In genomic region chr15:70034596-70034995, GRCh38 we compare ENCODE assay signal across 27 cellular contexts.
DNase-seq lines count a peak whose midpoint lies in the region; ATAC-seq, FAIRE-seq and TF ChIP-seq lines count a peak whose summit lies in the region.
"Had no signal": no experiment of that assay in that cellular context is flagged by ENCODE, and none has a peak within 500 bp of the region (broad histone marks: within the 10 kb centered on the region; RNA-seq: fewer than 3 reads in every experiment).

No MANE protein-coding gene starts in this region.

- H3K36me3 Mint-ChIP-seq in activated naive CD8-positive, alpha-beta T cell treated with anti-CD3 and anti-CD28 coated beads, Interleukin-2, amount 10 ng/mL, durations not matched to agents 7 days and 5 days = no peaks in the 10 kb centered on the region
- H3K36me3 Mint-ChIP-seq in activated naive CD8-positive, alpha-beta T cell treated with anti-CD3 and anti-CD28 coated beads, Interleukin-2, amount 50 U/mL, for 24 hours (ENCODE audit: low read depth) = no peaks in the 10 kb centered on the region
- no peaks in the 10 kb centered on the region for H3K36me3 Mint-ChIP-seq in type B pancreatic cell
- H3K36me3 Mint-ChIP-seq: activated CD4-positive, alpha-beta memory T cell treated with anti-CD3 and anti-CD28 coated beads for 36 hours had no signal

- H3K9me3 Mint-ChIP-seq in activated naive CD8-positive, alpha-beta T cell treated with anti-CD3 and anti-CD28 coated beads, Interleukin-2, amount 10 ng/mL, durations not matched to agents 7 days and 5 days = no peaks in the 10 kb centered on the region
- no peaks in the 10 kb centered on the region for H3K9me3 Mint-ChIP-seq in activated naive CD8-positive, alpha-beta T cell treated with anti-CD3 and anti-CD28 coated beads, Interleukin-2, amount 50 U/mL, for 24 hours
- H3K9me3 Mint-ChIP-seq in type B pancreatic cell = no peaks in the 10 kb centered on the region
- H3K9me3 Mint-ChIP-seq: activated CD4-positive, alpha-beta memory T cell treated with anti-CD3 and anti-CD28 coated beads for 36 hours; activated T-helper 2 cell treated with anti-CD3 and anti-CD28 coated beads, Interferon-gamma antibody, Interleukin-2, Interleukin-4, amounts not matched to agents 10 μg/mL and 5 μg/mL and 100 μg/mL, durations not matched to agents 14 hours and 24 hours and 36 hours had no signal

- peaks cover 40% of the 10 kb centered on the region for H3K4me1 ChIP-seq in GM12878 (ENCODE audit: control insufficient read depth, insufficient read depth, low read length)
- H3K4me1 ChIP-seq: Caco-2, right lobe of liver had no signal

- SMC1A ChIA-PET in GM12878 (lab: Charles Lee; ENCODE audit: uncharacterized antibody, unreplicated experiment) = interaction anchor here (0.7 to 3.0 kb wide), 7 partner anchors 8 to 283 kb away, joined by 3 to 19 read pairs (median 3); no protein-coding TSS in a partner anchor

- WGBS in GM12878 (ENCODE audit: insufficient coverage, insufficient replicate concordance, low lambda C conversion rate, missing lambda C conversion rate) = 97% methylated on average over 7 of the region's 7 CpGs

- no TSS peak for BruUV-seq in GM12878 (replicated peaks; lab: Mats Ljungman, UMichigan)

- no peak for FAIRE-seq in GM12878 (lab: Jason Lieb, UNC)
- FAIRE-seq: endometrium, frontal cortex, H1 had no signal

- no peaks in the 10 kb centered on the region for H3K27me3 ChIP-seq in GM12878 (replicated peaks in 1 of 2; ENCODE audit: control insufficient read depth in 2 of 2, insufficient read depth in 2 of 2, low read length in 1 of 2)
- H3K27me3 ChIP-seq: BLaER1 treated with 17β-estradiol and CSF1 and Interleukin-3, amounts not matched to agents 10 nM and 100 nM; right lobe of liver had no signal

- no peak overlapping the region for H2AFZ ChIP-seq in GM12878 (ENCODE audit: control insufficient read depth, low read depth, low read length)

- H3K4me2 ChIP-seq in GM12878 (ENCODE audit: control insufficient read depth, insufficient read depth) = peak overlapping the region; percentile 1; the same call in 1 of the 2 replicates

- no peaks in the 10 kb centered on the region for H3K36me3 ChIP-seq in GM12878 (ENCODE audit: control insufficient read depth in 2 of 2, insufficient read depth in 2 of 2, low read length in 1 of 2)
- H3K36me3 ChIP-seq: BLaER1 treated with 17β-estradiol and CSF1 and Interleukin-3, amounts not matched to agents 10 nM and 100 nM; esophagus squamous epithelium; right lobe of liver had no signal

- no peak overlapping the region for H3K27ac ChIP-seq in GM12878 (ENCODE audit: control insufficient read depth, insufficient read depth)
- H3K27ac ChIP-seq: BLaER1 treated with 17β-estradiol and CSF1 and Interleukin-3, amounts not matched to agents 10 nM and 100 nM; esophagus squamous epithelium; right lobe of liver had no signal

- POLR2A ChIA-PET in activated naive CD8-positive, alpha-beta T cell treated with anti-CD3 and anti-CD28 coated beads, Interleukin-2, amount 10 ng/mL, durations not matched to agents 7 days and 5 days (lab: Charles Lee) = no interaction called here
- POLR2A ChIA-PET in GM12878 (lab: Charles Lee) = interaction anchor here (2.1 to 3.1 kb wide), 2 partner anchors 10 to 20 kb away, joined by 8 to 25 read pairs; no protein-coding TSS in a partner anchor

- no peak for TF ChIP-seq RAD21 in GM12878 (IDR thresholded peaks at IDR 0.05; ENCODE audit: insufficient read depth, low read depth, low read length)

- no peaks in the 10 kb centered on the region for H3K9me3 ChIP-seq in GM12878 (replicated peaks; ENCODE audit: control insufficient read depth, insufficient read depth, low read length)
- H3K9me3 ChIP-seq: BLaER1 treated with 17β-estradiol and CSF1 and Interleukin-3, amounts not matched to agents 10 nM and 100 nM; Caco-2; esophagus squamous epithelium; right lobe of liver had no signal

- no peak for TF ChIP-seq CTCF in GM12878 (IDR thresholded peaks at IDR 0.05 in 2 of 3, conservative IDR thresholded peaks at IDR 0.05 in 1 of 3; ENCODE audit: control insufficient read depth in 2 of 3, extremely low read depth in 1 of 3, insufficient read depth in 1 of 3, low read depth in 3 of 3, low read length in 3 of 3)
- no peak for TF ChIP-seq CTCF in type B pancreatic cell (conservative IDR thresholded peaks at IDR 0.05)
- no peak for TF ChIP-seq CTCF in foreskin fibroblast (IDR thresholded peaks at IDR 0.05; ENCODE audit: low read depth, low read length)

- H3K9ac ChIP-seq in GM12878 (ENCODE audit: control insufficient read depth, insufficient read depth, low read length) = no peak overlapping the region
- H3K9ac ChIP-seq: BLaER1 treated with 17β-estradiol and CSF1 and Interleukin-3, amounts not matched to agents 10 nM and 100 nM had no signal

- no peak overlapping the region for H3K27ac Mint-ChIP-seq in activated naive CD8-positive, alpha-beta T cell treated with anti-CD3 and anti-CD28 coated beads, Interleukin-2, amount 10 ng/mL, durations not matched to agents 7 days and 5 days
- no peak overlapping the region for H3K27ac Mint-ChIP-seq in activated naive CD8-positive, alpha-beta T cell treated with anti-CD3 and anti-CD28 coated beads, Interleukin-2, amount 50 U/mL, for 24 hours
- peak overlapping the region; percentile 39 for H3K27ac Mint-ChIP-seq in type B pancreatic cell
- H3K27ac Mint-ChIP-seq: activated CD4-positive, alpha-beta memory T cell treated with anti-CD3 and anti-CD28 coated beads for 36 hours; activated T-helper 2 cell treated with anti-CD3 and anti-CD28 coated beads, Interferon-gamma antibody, Interleukin-2, Interleukin-4, amounts not matched to agents 10 μg/mL and 5 μg/mL and 100 μg/mL, durations not matched to agents 14 hours and 24 hours and 36 hours had no signal

- TF ChIP-seq EP300 in GM12878 (IDR thresholded peaks at IDR 0.05; ENCODE audit: borderline replicate concordance in 1 of 2, control insufficient read depth in 1 of 2, low read depth in 2 of 2, low read length in 2 of 2) = no peak

- ATAC-seq in activated naive CD8-positive, alpha-beta T cell treated with anti-CD3 and anti-CD28 coated beads, Interleukin-2, amount 10 ng/mL, durations not matched to agents 7 days and 5 days (ENCODE audit: low read depth) = no peak
- no peak for ATAC-seq in activated naive CD8-positive, alpha-beta T cell treated with anti-CD3 and anti-CD28 coated beads, Interleukin-2, amount 50 U/mL, for 24 hours
- ATAC-seq in GM12878 = no peak
- ATAC-seq: activated CD4-positive, CD25-positive, alpha-beta regulatory T cell treated with anti-CD3 and anti-CD28 coated beads, Interleukin-2, amount 50 U/mL, for 24 hours had no signal

- no peak overlapping the region for H3K4me3 Mint-ChIP-seq in activated naive CD8-positive, alpha-beta T cell treated with anti-CD3 and anti-CD28 coated beads, Interleukin-2, amount 10 ng/mL, durations not matched to agents 7 days and 5 days
- H3K4me3 Mint-ChIP-seq in activated naive CD8-positive, alpha-beta T cell treated with anti-CD3 and anti-CD28 coated beads, Interleukin-2, amount 50 U/mL, for 24 hours = no peak overlapping the region
- no peak overlapping the region for H3K4me3 Mint-ChIP-seq in type B pancreatic cell
- H3K4me3 Mint-ChIP-seq: activated CD4-positive, alpha-beta memory T cell treated with anti-CD3 and anti-CD28 coated beads for 36 hours had no signal

- no peak for TF ChIP-seq POLR2A in GM12878 (IDR thresholded peaks at IDR 0.05; ENCODE audit: low read depth, low read length)

- H4K20me1 ChIP-seq in GM12878 (ENCODE audit: control insufficient read depth, insufficient read depth) = no peaks in the 10 kb centered on the region

- no peak overlapping the region for H3K4me3 ChIP-seq in GM12878
- no peak overlapping the region for H3K4me3 ChIP-seq in foreskin fibroblast (ENCODE audit: low read depth in 1 of 2, low read length in 2 of 2)
- H3K4me3 ChIP-seq: BLaER1 treated with 17β-estradiol and CSF1 and Interleukin-3, amounts not matched to agents 10 nM and 100 nM; esophagus squamous epithelium; right lobe of liver had no signal

- intact Hi-C loops in GM12878 (cut with micrococcal nuclease; ENCODE audit: unreplicated experiment) = no loop called here

- H3K27me3 Mint-ChIP-seq in activated naive CD8-positive, alpha-beta T cell treated with anti-CD3 and anti-CD28 coated beads, Interleukin-2, amount 10 ng/mL, durations not matched to agents 7 days and 5 days = peaks cover 14% of the 10 kb centered on the region
- H3K27me3 Mint-ChIP-seq in activated naive CD8-positive, alpha-beta T cell treated with anti-CD3 and anti-CD28 coated beads, Interleukin-2, amount 50 U/mL, for 24 hours = peaks cover 3% of the 10 kb centered on the region
- peaks cover 49% of the 10 kb centered on the region for H3K27me3 Mint-ChIP-seq in type B pancreatic cell
- H3K27me3 Mint-ChIP-seq: activated CD4-positive, alpha-beta memory T cell treated with anti-CD3 and anti-CD28 coated beads for 36 hours had no signal

- CTCF ChIA-PET in GM12878 (lab: Yijun Ruan, JAX) = interaction anchor here (0.9 to 2.7 kb wide), 3 partner anchors 10 to 63 kb away, joined by 4 to 8 read pairs (median 5); partner anchors contain the start of gene TLE3

- no peaks in the 10 kb centered on the region for H3K4me1 Mint-ChIP-seq in activated naive CD8-positive, alpha-beta T cell treated with anti-CD3 and anti-CD28 coated beads, Interleukin-2, amount 10 ng/mL, durations not matched to agents 7 days and 5 days
- H3K4me1 Mint-ChIP-seq in activated naive CD8-positive, alpha-beta T cell treated with anti-CD3 and anti-CD28 coated beads, Interleukin-2, amount 50 U/mL, for 24 hours = no peaks in the 10 kb centered on the region
- peaks cover 12% of the 10 kb centered on the region for H3K4me1 Mint-ChIP-seq in type B pancreatic cell (ENCODE audit: unreplicated experiment)

- peak; percentile 8 for DNase-seq in activated naive CD8-positive, alpha-beta T cell treated with anti-CD3 and anti-CD28 coated beads, Interleukin-2, amount 10 ng/mL, durations not matched to agents 7 days and 5 days
- no peak for DNase-seq in activated naive CD8-positive, alpha-beta T cell treated with anti-CD3 and anti-CD28 coated beads, Interleukin-2, amount 50 U/mL, for 24 hours
- DNase-seq in NCI-H1694 (lab: John Stamatoyannopoulos, UW) = peak; percentile 24
- DNase-seq in GM12878 (ENCODE audit: low read depth, low spot score) = no peak
- no peak for DNase-seq in type B pancreatic cell (ENCODE audit: extremely low spot score, unreplicated experiment)
- no peak for DNase-seq in stimulated activated CD4-positive, alpha-beta T cell treated with anti-CD3 and anti-CD28 coated beads, Interleukin-1b, Interleukin-23, amount 100 ng/mL, for 48 hours
- DNase-seq in GM19238 (ENCODE audit: insufficient read length, low spot score) = no peak
- no peak for DNase-seq in foreskin fibroblast
- DNase-seq: activated CD4-positive, alpha-beta memory T cell treated with anti-CD3 and anti-CD28 coated beads for 36 hours; DND-41; esophagus squamous epithelium; mammary epithelial cell; NCI-H1105; NCI-H2029 treated with DMSO at 0.1 percent for 48 hours; NCI-H226; NCI-H774; right lobe of liver; Right ventricle myocardium superior; stimulated activated naive CD4-positive, alpha-beta T cell; T1000 had no signal

- in situ Hi-C loops in GM12878 (cut with MboI) = no loop called here

- RAD21 ChIA-PET in GM12878 (lab: Charles Lee; ENCODE audit: unreplicated experiment) = interaction anchor here (0.9 to 3.1 kb wide), 6 partner anchors 12 to 307 kb away, joined by 3 to 39 read pairs (median 16); no protein-coding TSS in a partner anchor

- H3K79me2 ChIP-seq in GM12878 (ENCODE audit: control insufficient read depth, insufficient read depth, low read length) = no peaks in the 10 kb centered on the region

TF ChIP-seq in GM12878, 131 proteins besides CTCF, POLR2A, EP300 and RAD21 (continues in another document):
- no peak for TF ChIP-seq TCF12 (IDR thresholded peaks at IDR 0.05; ENCODE audit: low read depth, low read length)

Comparison
In these comparisons a context has a peak if more than half of its experiments do, and no peak if none do; other contexts are left out.
1. DNase-seq: peak in activated naive CD8-positive, alpha-beta T cell treated with anti-CD3 and anti-CD28 coated beads, Interleukin-2, amount 10 ng/mL, durations not matched to agents 7 days and 5 days (single experiment) and NCI-H1694 (single experiment); none in activated naive CD8-positive, alpha-beta T cell treated with anti-CD3 and anti-CD28 coated beads, Interleukin-2, amount 50 U/mL, for 24 hours (single experiment), GM12878 (single experiment), type B pancreatic cell (single experiment), stimulated activated CD4-positive, alpha-beta T cell treated with anti-CD3 and anti-CD28 coated beads, Interleukin-1b, Interleukin-23, amount 100 ng/mL, for 48 hours (single experiment), GM19238 (single experiment) and foreskin fibroblast (0 of 2).